ENCODE assay signal across 15 cellular contexts in the genomic region with DNA sequence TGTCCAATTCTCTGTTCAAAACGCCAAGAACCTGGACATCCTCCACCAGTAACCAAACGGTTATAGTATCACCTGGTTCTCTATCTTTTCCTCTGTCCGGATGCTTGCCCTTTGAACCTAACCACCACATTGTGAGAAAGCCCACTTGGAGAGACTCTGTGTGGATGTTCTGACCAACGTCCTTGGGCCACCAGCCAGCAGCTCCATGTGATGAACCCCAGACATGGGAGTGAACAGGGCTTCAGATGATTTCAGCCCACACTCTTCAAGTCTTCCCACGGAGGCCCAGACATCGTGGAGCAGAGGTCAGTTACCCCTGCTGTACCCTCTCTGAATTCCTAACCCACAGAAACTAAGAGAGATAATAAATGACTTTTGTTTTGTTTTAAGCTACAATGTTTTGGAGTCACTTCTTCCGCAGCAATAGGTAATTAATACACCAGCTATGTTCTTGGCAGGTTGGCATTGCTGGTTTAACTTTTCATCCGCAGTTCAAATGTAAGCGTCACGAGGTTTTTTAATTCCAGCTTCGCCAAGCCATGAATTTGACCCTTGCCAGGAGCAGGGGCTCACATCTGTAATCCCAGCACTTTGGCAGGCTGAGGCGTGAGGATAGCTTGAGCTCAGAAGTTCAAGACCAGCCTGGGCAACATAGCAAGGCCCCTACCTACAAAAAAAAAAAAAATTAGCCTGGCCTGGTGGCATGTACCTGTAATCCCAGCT.
"Had no signal": no experiment of that assay in that cellular context is flagged by ENCODE, and none has a peak within 500 bp of the region (broad histone marks: within the 10 kb centered on the region; RNA-seq: fewer than 3 reads in every experiment).

No MANE protein-coding gene starts in this region.

- DNase-seq: activated CD4-positive, CD25-positive, alpha-beta regulatory T cell; activated naive CD4-positive, alpha-beta T cell treated with anti-CD3 and anti-CD28 coated beads for 36 hours; activated naive CD8-positive, alpha-beta T cell treated with anti-CD3 and anti-CD28 coated beads, Interleukin-2, amount 50 U/mL, for 24 hours; caudate nucleus; effector CD8-positive, alpha-beta T cell; foreskin melanocyte; head of caudate nucleus; nephron progenitor cell; stimulated activated CD4-positive, alpha-beta T cell treated with anti-CD3 and anti-CD28 coated beads, Interleukin-2, amount 100 ng/mL, for 48 hours; stimulated activated naive B cell treated with anti-CD40 and anti-IgM and Interleukin-4, amounts not matched to agents 10 μg/mL and 1 μg/mL and 100 μg/mL, for 72 hours; SW 1271; transverse colon had no signal

- H3K36me3 ChIP-seq: transverse colon had no signal

- H3K27me3 ChIP-seq: body of pancreas, transverse colon had no signal

- H3K4me3 Mint-ChIP-seq: activated naive CD4-positive, alpha-beta T cell treated with anti-CD3 and anti-CD28 coated beads for 36 hours; activated naive CD8-positive, alpha-beta T cell treated with anti-CD3 and anti-CD28 coated beads, Interleukin-2, amount 50 U/mL, for 24 hours; activated T-helper 17 cell treated with anti-CD3 and anti-CD28 coated beads, Interleukin-2, amount 50 U/mL, for 72 hours; nephron progenitor cell; stimulated activated naive B cell treated with anti-CD40 and anti-IgM and Interleukin-4, amounts not matched to agents 10 μg/mL and 1 μg/mL and 100 μg/mL, for 72 hours; T-helper 2 cell treated with Interferon-gamma antibody and Interleukin-4, amounts not matched to agents 5 μg/mL and 100 μg/mL, for 36 hours had no signal

- H3K27ac Mint-ChIP-seq: activated naive CD4-positive, alpha-beta T cell treated with anti-CD3 and anti-CD28 coated beads for 36 hours; activated naive CD8-positive, alpha-beta T cell treated with anti-CD3 and anti-CD28 coated beads, Interleukin-2, amount 50 U/mL, for 24 hours; activated T-helper 17 cell treated with anti-CD3 and anti-CD28 coated beads, Interleukin-2, amount 50 U/mL, for 72 hours; nephron progenitor cell; stimulated activated naive B cell treated with anti-CD40 and anti-IgM and Interleukin-4, amounts not matched to agents 10 μg/mL and 1 μg/mL and 100 μg/mL, for 72 hours; T-helper 2 cell treated with Interferon-gamma antibody and Interleukin-4, amounts not matched to agents 5 μg/mL and 100 μg/mL, for 36 hours had no signal

- H3K27ac ChIP-seq: transverse colon had no signal

- H3K9me3 Mint-ChIP-seq: activated naive CD4-positive, alpha-beta T cell treated with anti-CD3 and anti-CD28 coated beads for 36 hours; activated naive CD8-positive, alpha-beta T cell treated with anti-CD3 and anti-CD28 coated beads, Interleukin-2, amount 50 U/mL, for 24 hours; activated T-helper 17 cell treated with anti-CD3 and anti-CD28 coated beads, Interleukin-2, amount 50 U/mL, for 72 hours; T-helper 2 cell treated with Interferon-gamma antibody and Interleukin-4, amounts not matched to agents 5 μg/mL and 100 μg/mL, for 36 hours had no signal

- H3K9me3 ChIP-seq: body of pancreas, transverse colon had no signal

- H3K4me3 ChIP-seq: body of pancreas, transverse colon had no signal

- H3K4me1 Mint-ChIP-seq: activated naive CD8-positive, alpha-beta T cell treated with anti-CD3 and anti-CD28 coated beads, Interleukin-2, amount 50 U/mL, for 24 hours; activated T-helper 17 cell treated with anti-CD3 and anti-CD28 coated beads, Interleukin-2, amount 50 U/mL, for 72 hours had no signal

- H3K4me1 ChIP-seq: body of pancreas, transverse colon had no signal

- ATAC-seq: activated naive CD8-positive, alpha-beta T cell treated with anti-CD3 and anti-CD28 coated beads, Interleukin-2, amount 50 U/mL, for 24 hours; activated T-helper 17 cell treated with anti-CD3 and anti-CD28 coated beads, Interleukin-2, amount 50 U/mL, for 72 hours; body of pancreas; stimulated activated naive B cell treated with anti-CD40 and anti-IgM and Interleukin-4, amounts not matched to agents 10 μg/mL and 1 μg/mL and 100 μg/mL, for 72 hours had no signal
